ENCODE assay signal across 14 cellular contexts in genomic region chr17:74861554-74862107, GRCh38. TPM values are rescaled to one million over a fixed set of nuclear protein-coding genes. Genes with fewer than 3 reads are reported as not detected.
A peak's percentile ranks its signal among the peaks of the same experiment; 100 is the strongest.
DNase-seq lines count a peak whose midpoint lies in the region; ATAC-seq, FAIRE-seq and TF ChIP-seq lines count a peak whose summit lies in the region.
"Had no signal": no experiment of that assay in that cellular context is flagged by ENCODE, and none has a peak within 500 bp of the region (broad histone marks: within the 10 kb centered on the region; RNA-seq: fewer than 3 reads in every experiment).

No MANE protein-coding gene starts in this region.

- ATAC-seq in WTC11 = peak; percentile 7

- H3K79me2 ChIP-seq in fibroblast of lung (ENCODE audit: control insufficient read depth, insufficient read depth, low read length) = no peaks in the 10 kb centered on the region

- peak overlapping the region; percentile 57 for H3K4me3 Mint-ChIP-seq in WTC11
- H3K4me3 Mint-ChIP-seq: activated CD4-positive, alpha-beta T cell treated with anti-CD3 and anti-CD28 coated beads, Interleukin-2, amount 10 ng/mL, durations not matched to agents 7 days and 5 days had no signal

- H3K27me3 ChIP-seq in fibroblast of lung (ENCODE audit: control insufficient read depth, insufficient read depth, low read length) (peaks cover 45% of the 10 kb centered on the region), skeletal muscle tissue (ENCODE audit: control insufficient read depth in 3 of 3, insufficient read depth in 3 of 3, low read length in 3 of 3) (peaks cover 42 to 44% (median 43%) of the 10 kb centered on the region in 3 donors), MG63 (peaks cover 46% of the 10 kb centered on the region)

- H3K9me3 Mint-ChIP-seq in WTC11 = no peaks in the 10 kb centered on the region
- H3K9me3 Mint-ChIP-seq: activated CD4-positive, alpha-beta T cell treated with anti-CD3 and anti-CD28 coated beads, Interleukin-2, amount 10 ng/mL, durations not matched to agents 7 days and 5 days had no signal

- no peak overlapping the region for H2AFZ ChIP-seq in fibroblast of lung (ENCODE audit: low read length)

- H4K20me1 ChIP-seq in fibroblast of lung (ENCODE audit: control insufficient read depth, extremely low read depth, insufficient read depth, low read length) = no peaks in the 10 kb centered on the region

- H3K4me1 Mint-ChIP-seq in WTC11 = peaks cover 16% of the 10 kb centered on the region

- TF ChIP-seq CTCF in WTC11 (IDR thresholded peaks at IDR 0.05) (no peak), fibroblast of lung (conservative IDR thresholded peaks at IDR 0.05 in 1 of 2, IDR thresholded peaks at IDR 0.05 in 1 of 2; ENCODE audit: low read depth in 1 of 2, low read length in 2 of 2) (no peak), kidney (IDR thresholded peaks at IDR 0.05; ENCODE audit: borderline replicate concordance, extremely low read depth, insufficient read depth) (no peak)

- peaks cover 56% of the 10 kb centered on the region for H3K27me3 Mint-ChIP-seq in WTC11 (ENCODE audit: low read depth)

- H3K4me1 ChIP-seq in fibroblast of lung (ENCODE audit: control insufficient read depth, extremely low read depth, insufficient read depth, low read length) (no peaks in the 10 kb centered on the region), skeletal muscle tissue (ENCODE audit: control insufficient read depth in 3 of 3, insufficient read depth in 3 of 3, low read length in 3 of 3) (peaks cover 11 to 18% (median 16%) of the 10 kb centered on the region in 3 donors), kidney (ENCODE audit: control insufficient read depth in 1 of 2, insufficient read depth in 1 of 2, low read depth in 1 of 2, low read length in 2 of 2) (peaks cover 2 to 5% of the 10 kb centered on the region in 2 donors)

- no peak overlapping the region for H3K27ac ChIP-seq in fibroblast of lung (ENCODE audit: insufficient read depth, low read length)
- no peak overlapping the region for H3K27ac ChIP-seq in skeletal muscle tissue (ENCODE audit: low read depth, low read length)
- no peak overlapping the region for H3K27ac ChIP-seq in kidney (ENCODE audit: low read depth in 2 of 2, low read length in 2 of 2)
- H3K27ac ChIP-seq: 22Rv1, spleen had no signal

- no peak overlapping the region for H3K27ac Mint-ChIP-seq in WTC11
- H3K27ac Mint-ChIP-seq: activated CD4-positive, alpha-beta T cell treated with anti-CD3 and anti-CD28 coated beads, Interleukin-2, amount 10 ng/mL, durations not matched to agents 7 days and 5 days had no signal

- intact Hi-C loops in kidney (cut with DNase I) = loop anchor here (5.0 to 10.0 kb wide), 2 partner anchors 69 to 117 kb away; partner anchors contain the start of gene NHERF1

- H3K36me3 Mint-ChIP-seq in WTC11 = peaks cover 9% of the 10 kb centered on the region; the same call in 1 of the 2 replicates

- peaks cover 2% of the 10 kb centered on the region for H3K36me3 ChIP-seq in fibroblast of lung (ENCODE audit: control insufficient read depth, insufficient read depth, low read length)
- no peaks in the 10 kb centered on the region for H3K36me3 ChIP-seq in skeletal muscle tissue (ENCODE audit: control insufficient read depth in 3 of 3, insufficient read depth in 3 of 3, low read length in 3 of 3)
- no peaks in the 10 kb centered on the region for H3K36me3 ChIP-seq in kidney (ENCODE audit: control insufficient read depth in 1 of 2, insufficient read depth in 2 of 2, low read length in 2 of 2)
- H3K36me3 ChIP-seq in MG63 = 0 out of 2 replicates have a peak, but pooled peaks cover 3% of the 10 kb centered on the region

- FAIRE-seq in kidney (lab: Jason Lieb, UNC) = no peak

- H3K4me3 ChIP-seq in fibroblast of lung (replicated peaks in 1 of 4; ENCODE audit: control extremely low read depth in 1 of 4, insufficient read depth in 1 of 4, low read depth in 3 of 4, low read length in 4 of 4) (no peak overlapping the region), skeletal muscle tissue (ENCODE audit: low read length in 3 of 3) (peak overlapping the region in 2 of 3 donors; percentile 29 to 31), kidney (ENCODE audit: low read length in 2 of 2) (no peak overlapping the region), MG63 (no peak overlapping the region)

- H3K9me3 ChIP-seq in fibroblast of lung (ENCODE audit: control insufficient read depth, insufficient read depth, low read depth, low read length) (no peaks in the 10 kb centered on the region), skeletal muscle tissue (ENCODE audit: control insufficient read depth in 3 of 3, low read length in 3 of 3) (no peaks in the 10 kb centered on the region), kidney (ENCODE audit: control insufficient read depth in 1 of 2, low read length in 2 of 2) (no peaks in the 10 kb centered on the region), MG63 (no peaks in the 10 kb centered on the region)
- H3K9me3 ChIP-seq: spleen had no signal

- peak overlapping the region; percentile 13 for H3K4me2 ChIP-seq in fibroblast of lung (ENCODE audit: extremely low read depth, insufficient read depth, low read length)

- POLR2A ChIA-PET in WTC11 (lab: Charles Lee) = interaction anchor here (0.9 to 2.2 kb wide), 6 partner anchors 9 to 97 kb away, joined by 3 to 8 read pairs (median 6); partner anchors contain the start of gene FDXR

- H3K9ac ChIP-seq in fibroblast of lung (ENCODE audit: insufficient read depth, low read length) = no peak overlapping the region
- peak overlapping the region in 1 of 3 donors; percentile 45 for H3K9ac ChIP-seq in skeletal muscle tissue (ENCODE audit: low read depth in 1 of 3, low read length in 3 of 3)
- no peak overlapping the region for H3K9ac ChIP-seq in kidney (ENCODE audit: low read length in 2 of 2)

- DNase-seq in DMS 273 (lab: John Stamatoyannopoulos, UW; ENCODE audit: unreplicated experiment) (peak; percentile 65), DMS 273 treated with DMSO at 0.1 percent for 48 hours (lab: John Stamatoyannopoulos, UW) (no peak), WTC11 (ENCODE audit: low spot score) (no peak), fibroblast of lung (ENCODE audit: low read depth in 2 of 2) (no peak), DMS79 treated with DMSO at 0.1 percent for 48 hours (lab: John Stamatoyannopoulos, UW) (no peak), kidney (no peak), MG63 (no peak)

- CTCF ChIA-PET in WTC11 (lab: Charles Lee) = interaction anchor here (0.7 to 14.0 kb wide), 61 partner anchors 9 to 494 kb away, joined by 3 to 347 read pairs (median 6); partner anchors contain the start of genes FADS6, FDXR, GGA3 and HID1

TF ChIP-seq in WTC11, 78 proteins besides CTCF, POLR2A, EP300 and RAD21:
- TF ChIP-seq NR2C2 (CRISPR knock-in tag; IDR thresholded peaks at IDR 0.05) = no peak

RNA-seq across cellular contexts. Expression of gene GRIN2C, which starts 1.9 kb away (rescaled TPM):
- total RNA-seq in WTC11 (2021) (0.14 to 0.31 TPM (median 0.23 TPM) in 3 replicates), fibroblast of lung (0.26 and 0.50 TPM in 2 replicates), skeletal muscle tissue (2.1 TPM), kidney (0.31 TPM)
- polyA plus RNA-seq in fibroblast of lung (0.01 TPM in 2 replicates), kidney (ENCODE audit: insufficient read depth, low read depth, low replicate concordance) (0.15 TPM)
- polyA plus RNA-seq in fibroblast of lung (2012) = 0.02 and 0.03 TPM in 2 replicates
- polyA minus RNA-seq in fibroblast of lung (ENCODE audit: low replicate concordance) = not detected in 2 replicates
- not detected in 2 replicates for total RNA-seq in MG63 (2014; rRNA removed; shearing (Covaris generic); ENCODE audit: low replicate concordance)
- total RNA-seq: NCI-H460 had no signal

RNA-seq across cellular contexts. Expression of gene FDXR, which starts 11.2 kb away (rescaled TPM):
- total RNA-seq in WTC11 (2021) = 46.5 to 52.8 TPM (median 49.7 TPM) in 3 replicates
- total RNA-seq in fibroblast of lung = 49.1 and 71.0 TPM in 2 replicates
- 6.8 and 11.0 TPM in 2 replicates for polyA plus RNA-seq in fibroblast of lung
- 14.1 and 25.3 TPM in 2 replicates for polyA plus RNA-seq in fibroblast of lung (2012)
- 6.4 and 18.6 TPM in 2 replicates for polyA minus RNA-seq in fibroblast of lung (ENCODE audit: low replicate concordance)
- 3.7 TPM for total RNA-seq in skeletal muscle tissue
- total RNA-seq in kidney = 9.0 TPM
- 15.2 TPM for polyA plus RNA-seq in kidney (ENCODE audit: insufficient read depth, low read depth, low replicate concordance)
- total RNA-seq in MG63 (2014; rRNA removed; shearing (Covaris generic); ENCODE audit: low replicate concordance) = 8.4 and 15.6 TPM in 2 replicates

RNA-seq across cellular contexts. Expression of gene FADS6, which starts 31.8 kb away (rescaled TPM):
- total RNA-seq in WTC11 (2021) (1.1 to 2.2 TPM (median 1.2 TPM) in 3 replicates), fibroblast of lung (not detected in 2 replicates), skeletal muscle tissue (not detected), kidney (not detected)
- polyA plus RNA-seq in fibroblast of lung (not detected in 2 replicates), kidney (ENCODE audit: insufficient read depth, low read depth, low replicate concordance) (not detected)
- polyA plus RNA-seq in fibroblast of lung (2012) = not detected in 2 replicates
- not detected in 2 replicates for polyA minus RNA-seq in fibroblast of lung (ENCODE audit: low replicate concordance)
- not detected in 2 replicates for total RNA-seq in MG63 (2014; rRNA removed; shearing (Covaris generic); ENCODE audit: low replicate concordance)
- total RNA-seq: activated CD4-positive, alpha-beta T cell treated with anti-CD3 and anti-CD28 coated beads, Interleukin-2, amount 10 ng/mL, durations not matched to agents 7 days and 5 days; aorta; lung microvascular endothelial cell; NCI-H460 had no signal

Comparison
In these comparisons a context has a peak if more than half of its experiments do, and no peak if none do; other contexts are left out.
1. H3K4me3 ChIP-seq: peak in skeletal muscle tissue (2 of 3); none in fibroblast of lung (0 of 4), kidney (0 of 2) and MG63 (single experiment).